ENCODE assay signal across 1 cellular context in genomic region chr13:36006347-36006746, GRCh38.
TF ChIP-seq lines count a peak whose summit lies in the region.

No MANE protein-coding gene starts in this region.

TF ChIP-seq in WTC11, 78 proteins besides CTCF, POLR2A, EP300 and RAD21 (continued from another document):
- no peak for TF ChIP-seq ATF6 (CRISPR knock-in tag; IDR thresholded peaks at IDR 0.05)
- TF ChIP-seq E2F5 (CRISPR knock-in tag; IDR thresholded peaks at IDR 0.05) = no peak
- TF ChIP-seq FOXP1 (CRISPR knock-in tag; IDR thresholded peaks at IDR 0.05; ENCODE audit: borderline replicate concordance) = no peak
- TF ChIP-seq ZNF219 (CRISPR knock-in tag; IDR thresholded peaks at IDR 0.05; ENCODE audit: borderline replicate concordance) = no peak
- no peak for TF ChIP-seq ZNF232 (CRISPR knock-in tag; IDR thresholded peaks at IDR 0.05)
- TF ChIP-seq ZNF121 (CRISPR knock-in tag; IDR thresholded peaks at IDR 0.05) = no peak
- TF ChIP-seq ZNF317 (CRISPR knock-in tag; IDR thresholded peaks at IDR 0.05; ENCODE audit: borderline replicate concordance, low read depth) = no peak
- no peak for TF ChIP-seq KAT7 (CRISPR knock-in tag; IDR thresholded peaks at IDR 0.05; ENCODE audit: borderline replicate concordance)
- no peak for TF ChIP-seq FOXJ3 (CRISPR knock-in tag; IDR thresholded peaks at IDR 0.05; ENCODE audit: borderline replicate concordance)
- TF ChIP-seq NFATC4 (CRISPR knock-in tag; IDR thresholded peaks at IDR 0.05) = no peak
- TF ChIP-seq CREB1 (CRISPR knock-in tag; IDR thresholded peaks at IDR 0.05) = no peak
- TF ChIP-seq HMGXB4 (CRISPR knock-in tag; IDR thresholded peaks at IDR 0.05) = no peak
TF ChIP-seq in WTC11: peak in this region for 0.
